ENCODE assay signal across 15 cellular contexts in genomic region chr4:147778942-147779341, GRCh38. TPM values are rescaled to one million over a fixed set of nuclear protein-coding genes. Genes with fewer than 3 reads are reported as not detected.
DNase-seq lines count a peak whose midpoint lies in the region; ATAC-seq, FAIRE-seq and TF ChIP-seq lines count a peak whose summit lies in the region.
"Had no signal": no experiment of that assay in that cellular context is flagged by ENCODE, and none has a peak within 500 bp of the region (broad histone marks: within the 10 kb centered on the region; RNA-seq: fewer than 3 reads in every experiment).

No MANE protein-coding gene starts in this region.

- no peaks in the 10 kb centered on the region for H3K9me3 Mint-ChIP-seq in osteocyte (ENCODE audit: unreplicated experiment)
- H3K9me3 Mint-ChIP-seq: GM23338, memory B cell had no signal

- ATAC-seq in GM19023 (IDR thresholded peaks at IDR 0.05; ENCODE audit: unreplicated experiment) = peak; percentile 56
- ATAC-seq in GM21737 (IDR thresholded peaks at IDR 0.05; ENCODE audit: unreplicated experiment) = peak; percentile 41
- peak; percentile 44 for ATAC-seq in HG03139 (IDR thresholded peaks at IDR 0.05; ENCODE audit: unreplicated experiment)
- ATAC-seq: GM23338, heart right ventricle had no signal

- H3K27me3 Mint-ChIP-seq in osteocyte (ENCODE audit: unreplicated experiment) = no peaks in the 10 kb centered on the region

- H3K27ac Mint-ChIP-seq in osteocyte (ENCODE audit: unreplicated experiment) = peak overlapping the region; percentile 20
- H3K27ac Mint-ChIP-seq: GM23338, memory B cell had no signal

- H3K4me1 Mint-ChIP-seq in osteocyte (ENCODE audit: unreplicated experiment) = peaks cover 85% of the 10 kb centered on the region

- H3K36me3 Mint-ChIP-seq in osteocyte (ENCODE audit: unreplicated experiment) = peaks cover 8% of the 10 kb centered on the region
- H3K36me3 Mint-ChIP-seq: memory B cell had no signal

- DNase-seq in osteocyte (ENCODE audit: extremely low spot score, unreplicated experiment) (no peak), cerebellum (ENCODE audit: low spot score) (no peak), frontal cortex (ENCODE audit: low spot score in 2 of 2) (no peak), NCI-H345 (lab: John Stamatoyannopoulos, UW) (no peak), C1 segment of cervical spinal cord (lab: John Stamatoyannopoulos, UW) (no peak)
- DNase-seq: activated naive CD4-positive, alpha-beta T cell treated with anti-CD3 and anti-CD28 coated beads, Interleukin-2, amount 50 U/mL, for 16 hours; DMS153; heart right ventricle; NCI-H526; stimulated activated CD4-positive, alpha-beta T cell treated with anti-CD3 and anti-CD28 coated beads, Interleukin-4, amount 100 ng/mL, for 24 hours had no signal

- no peak overlapping the region for H3K4me3 Mint-ChIP-seq in osteocyte (ENCODE audit: unreplicated experiment)
- H3K4me3 Mint-ChIP-seq: GM23338, memory B cell had no signal

- no peak for FAIRE-seq in frontal cortex (lab: Jason Lieb, UNC)

- TF ChIP-seq CTCF in osteocyte (IDR thresholded peaks at IDR 0.05) = no peak

RNA-seq across cellular contexts. Expression of gene ARHGAP10, which starts 47.1 kb away (rescaled TPM):
- total RNA-seq in osteocyte = 121 and 126 TPM in 2 replicates
- total RNA-seq in cerebellum = 9.8 TPM
- 2.9 TPM for total RNA-seq in frontal cortex

Comparison
In these comparisons a context has a peak if more than half of its experiments do, and no peak if none do; other contexts are left out.
1. RNA of gene ARHGAP10, which starts 47.1 kb away (total RNA-seq): 121 to 126 TPM in osteocyte; 9.8 TPM in cerebellum (single experiment) and 2.9 TPM in frontal cortex (single experiment); every median in the first group is over 10 times any median in the second.
2. Peak in every context shown above with its lines, with median percentiles within 50 percentile points of each other: ATAC-seq.